23 cellular contexts compared by ENCODE assay signal in the genomic region with DNA sequence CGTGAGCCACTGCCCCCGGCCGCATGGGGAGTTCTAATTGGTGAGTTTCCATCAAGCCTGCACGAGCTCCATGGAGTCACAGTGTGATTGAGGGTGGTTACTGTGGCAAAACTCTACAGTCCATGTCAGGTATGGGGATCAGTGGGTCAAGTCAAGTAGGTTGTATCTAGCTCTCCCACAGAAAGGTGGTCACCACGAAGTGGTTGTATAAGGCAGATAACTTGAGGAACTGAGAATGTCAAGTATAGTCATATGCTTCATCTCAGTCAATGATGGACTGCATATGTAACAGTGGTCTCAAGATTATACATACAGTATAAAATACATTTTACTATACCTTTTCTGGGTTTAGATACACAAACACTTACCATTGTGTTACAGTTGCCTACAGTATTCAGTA.
"Had no signal": no experiment of that assay in that cellular context is flagged by ENCODE, and none has a peak within 500 bp of the region (broad histone marks: within the 10 kb centered on the region; RNA-seq: fewer than 3 reads in every experiment).

No MANE protein-coding gene starts in this region.

- H3K4me1 Mint-ChIP-seq: nephron; neural progenitor cell; stimulated activated effector memory CD8-positive, alpha-beta T cell treated with anti-CD3 and anti-CD28 coated beads, Interleukin-12 subunit alpha, Interleukin-12 subunit beta, amount 100 ng/mL, for 72 hours; stimulated activated naive B cell treated with anti-CD40 and anti-IgM and Interleukin-4, amounts not matched to agents 10 μg/mL and 1 μg/mL and 100 μg/mL, for 72 hours had no signal

- H3K27me3 ChIP-seq: neural progenitor cell, ovary, right lobe of liver, sigmoid colon, stomach, thyroid gland, tibial nerve, upper lobe of left lung, vagina had no signal

- H3K4me1 ChIP-seq: neural progenitor cell, parathyroid adenoma, psoas muscle, right lobe of liver, sigmoid colon, stomach, thyroid gland, tibial nerve, upper lobe of left lung, vagina had no signal

- H3K9ac ChIP-seq: neural progenitor cell, parathyroid adenoma had no signal

- H3K79me2 ChIP-seq: parathyroid adenoma had no signal

- H3K4me3 Mint-ChIP-seq: nephron; neural progenitor cell; stimulated activated effector memory CD8-positive, alpha-beta T cell treated with anti-CD3 and anti-CD28 coated beads, Interleukin-12 subunit alpha, Interleukin-12 subunit beta, amount 100 ng/mL, for 72 hours; stimulated activated naive B cell treated with anti-CD40 and anti-IgM and Interleukin-4, amounts not matched to agents 10 μg/mL and 1 μg/mL and 100 μg/mL, for 72 hours; stimulated activated naive CD8-positive, alpha-beta T cell treated with anti-CD3 and anti-CD28 coated beads, Interleukin-15, Interleukin-2, amounts not matched to agents 100 ng/mL and 50 ng/mL, for 24 hours had no signal

- H3K9me3 ChIP-seq: ovary, psoas muscle, right lobe of liver, sigmoid colon, thoracic aorta, thyroid gland, upper lobe of left lung, vagina had no signal

- H3K36me3 ChIP-seq: neural progenitor cell, ovary, right lobe of liver, sigmoid colon, stomach, thoracic aorta, thyroid gland, tibial nerve, upper lobe of left lung, vagina had no signal

- H3K27ac Mint-ChIP-seq: nephron; neural progenitor cell; progenitor cell of endocrine pancreas; stimulated activated effector memory CD8-positive, alpha-beta T cell treated with anti-CD3 and anti-CD28 coated beads, Interleukin-12 subunit alpha, Interleukin-12 subunit beta, amount 100 ng/mL, for 72 hours; stimulated activated naive B cell treated with anti-CD40 and anti-IgM and Interleukin-4, amounts not matched to agents 10 μg/mL and 1 μg/mL and 100 μg/mL, for 72 hours; stimulated activated naive CD8-positive, alpha-beta T cell treated with anti-CD3 and anti-CD28 coated beads, Interleukin-15, Interleukin-2, amounts not matched to agents 100 ng/mL and 50 ng/mL, for 24 hours had no signal

- H3K9me3 Mint-ChIP-seq: nephron; stimulated activated naive CD8-positive, alpha-beta T cell treated with anti-CD3 and anti-CD28 coated beads, Interleukin-15, Interleukin-2, amounts not matched to agents 100 ng/mL and 50 ng/mL, for 24 hours had no signal

- DNase-seq: occipital lobe; ovary; psoas muscle; right cardiac atrium; right lobe of liver; sigmoid colon; small intestine; stimulated activated CD4-positive, alpha-beta T cell treated with anti-CD3 and anti-CD28 coated beads, Interleukin-4, amount 100 ng/mL, for 24 hours; stimulated activated naive B cell treated with anti-CD40 and anti-IgM and Interleukin-4, amounts not matched to agents 10 μg/mL and 1 μg/mL and 100 μg/mL, for 72 hours; stimulated activated naive CD4-positive, alpha-beta T cell treated with Interleukin-2 at 50 U/mL for 16 hours; stomach; thyroid gland had no signal

- H2AFZ ChIP-seq: neural progenitor cell, parathyroid adenoma had no signal

- H3K4me3 ChIP-seq: neural progenitor cell, ovary, psoas muscle, right lobe of liver, sigmoid colon, stomach, thoracic aorta, thyroid gland, tibial nerve, upper lobe of left lung, vagina had no signal

- H3K36me3 Mint-ChIP-seq: neural progenitor cell; stimulated activated effector memory CD8-positive, alpha-beta T cell treated with anti-CD3 and anti-CD28 coated beads, Interleukin-12 subunit alpha, Interleukin-12 subunit beta, amount 100 ng/mL, for 72 hours; stimulated activated naive B cell treated with anti-CD40 and anti-IgM and Interleukin-4, amounts not matched to agents 10 μg/mL and 1 μg/mL and 100 μg/mL, for 72 hours had no signal

- FAIRE-seq: small intestine, urothelium cell line had no signal

- H3K27ac ChIP-seq: neural progenitor cell, ovary, parathyroid adenoma, psoas muscle, right lobe of liver, sigmoid colon, stomach, thoracic aorta, thyroid gland, tibial nerve, upper lobe of left lung, vagina had no signal

- H3K4me2 ChIP-seq: neural progenitor cell had no signal

- H3K27me3 Mint-ChIP-seq: progenitor cell of endocrine pancreas; stimulated activated naive B cell treated with anti-CD40 and anti-IgM and Interleukin-4, amounts not matched to agents 10 μg/mL and 1 μg/mL and 100 μg/mL, for 72 hours; stimulated activated naive CD8-positive, alpha-beta T cell treated with anti-CD3 and anti-CD28 coated beads, Interleukin-15, Interleukin-2, amounts not matched to agents 100 ng/mL and 50 ng/mL, for 24 hours had no signal
